Comparison of ENCODE assay signal across 20 cellular contexts in genomic region chr6:138434915-138435314, GRCh38. TPM values are rescaled to one million over a fixed set of nuclear protein-coding genes. Genes with fewer than 3 reads are reported as not detected.
"Had no signal": no experiment of that assay in that cellular context is flagged by ENCODE, and none has a peak within 500 bp of the region (broad histone marks: within the 10 kb centered on the region; RNA-seq: fewer than 3 reads in every experiment).

No MANE protein-coding gene starts in this region.

- DNase-seq: activated CD4-positive, alpha-beta T cell treated with anti-CD3 and anti-CD28 coated beads, Interleukin-2, amount 50 U/mL, for 1 hour; activated naive CD4-positive, alpha-beta T cell treated with anti-CD3 and anti-CD28 coated beads, Interleukin-2, amount 10 ng/mL, durations not matched to agents 7 days and 5 days; activated T-cell treated with anti-CD3 and anti-CD28 coated beads for 4 hours; adrenal gland; central memory CD4-positive, alpha-beta T cell; effector CD4-positive, alpha-beta T cell; foreskin melanocyte; heart left ventricle; naive thymus-derived CD8-positive, alpha-beta T cell; nucleus accumbens; right cardiac atrium; trophoblast cell had no signal

- H3K27ac Mint-ChIP-seq: activated naive CD4-positive, alpha-beta T cell treated with anti-CD3 and anti-CD28 coated beads, Interleukin-2, amount 10 ng/mL, durations not matched to agents 7 days and 5 days; activated T-helper 17 cell treated with anti-CD3 and anti-CD28 coated beads, Interleukin-2, amount 50 U/mL, for 72 hours; stimulated activated effector memory CD8-positive, alpha-beta T cell treated with anti-CD3 and anti-CD28 coated beads, Interleukin-12 subunit alpha, Interleukin-12 subunit beta, amount 100 ng/mL, for 72 hours had no signal

- H3K4me3 Mint-ChIP-seq: activated naive CD4-positive, alpha-beta T cell treated with anti-CD3 and anti-CD28 coated beads, Interleukin-2, amount 10 ng/mL, durations not matched to agents 7 days and 5 days; activated T-helper 17 cell treated with anti-CD3 and anti-CD28 coated beads, Interleukin-2, amount 50 U/mL, for 72 hours; naive thymus-derived CD8-positive, alpha-beta T cell; stimulated activated effector memory CD8-positive, alpha-beta T cell treated with anti-CD3 and anti-CD28 coated beads, Interleukin-12 subunit alpha, Interleukin-12 subunit beta, amount 100 ng/mL, for 72 hours had no signal

- H3K4me1 Mint-ChIP-seq: activated naive CD4-positive, alpha-beta T cell treated with anti-CD3 and anti-CD28 coated beads, Interleukin-2, amount 10 ng/mL, durations not matched to agents 7 days and 5 days; activated T-helper 17 cell treated with anti-CD3 and anti-CD28 coated beads, Interleukin-2, amount 50 U/mL, for 72 hours; stimulated activated effector memory CD8-positive, alpha-beta T cell treated with anti-CD3 and anti-CD28 coated beads, Interleukin-12 subunit alpha, Interleukin-12 subunit beta, amount 100 ng/mL, for 72 hours had no signal

- H3K36me3 ChIP-seq: adrenal gland had no signal

- ATAC-seq: activated T-helper 17 cell treated with anti-CD3 and anti-CD28 coated beads, Interleukin-2, amount 50 U/mL, for 72 hours; heart left ventricle; left lobe of liver; naive thymus-derived CD8-positive, alpha-beta T cell; right cardiac atrium; stimulated activated effector memory CD8-positive, alpha-beta T cell treated with anti-CD3 and anti-CD28 coated beads, Interleukin-12 subunit alpha, Interleukin-12 subunit beta, amount 100 ng/mL, for 72 hours had no signal

- H3K9me3 ChIP-seq: adrenal gland, heart left ventricle had no signal

- H3K9me3 Mint-ChIP-seq: activated naive CD4-positive, alpha-beta T cell treated with anti-CD3 and anti-CD28 coated beads, Interleukin-2, amount 10 ng/mL, durations not matched to agents 7 days and 5 days; activated T-helper 17 cell treated with anti-CD3 and anti-CD28 coated beads, Interleukin-2, amount 50 U/mL, for 72 hours; naive thymus-derived CD8-positive, alpha-beta T cell; stimulated activated effector memory CD8-positive, alpha-beta T cell treated with anti-CD3 and anti-CD28 coated beads, Interleukin-12 subunit alpha, Interleukin-12 subunit beta, amount 100 ng/mL, for 72 hours had no signal

- H3K27me3 Mint-ChIP-seq: progenitor cell of endocrine pancreas had no signal

- H3K4me3 ChIP-seq: adrenal gland, coronary artery, heart left ventricle, smooth muscle cell had no signal

- H3K36me3 Mint-ChIP-seq: activated naive CD4-positive, alpha-beta T cell treated with anti-CD3 and anti-CD28 coated beads, Interleukin-2, amount 10 ng/mL, durations not matched to agents 7 days and 5 days; naive thymus-derived CD8-positive, alpha-beta T cell; stimulated activated effector memory CD8-positive, alpha-beta T cell treated with anti-CD3 and anti-CD28 coated beads, Interleukin-12 subunit alpha, Interleukin-12 subunit beta, amount 100 ng/mL, for 72 hours had no signal

- H3K27ac ChIP-seq: adrenal gland, coronary artery had no signal

- H3K27me3 ChIP-seq: adrenal gland, heart left ventricle had no signal

RNA-seq across cellular contexts. Expression of gene SMIM28, which starts 57.2 kb away (rescaled TPM):
- total RNA-seq: activated CD8-positive, alpha-beta memory T cell treated with anti-CD3 and anti-CD28 coated beads for 36 hours; activated T-helper 17 cell treated with anti-CD3 and anti-CD28 coated beads, Interleukin-2, amount 50 U/mL, for 72 hours; adrenal gland; heart left ventricle; left lobe of liver; naive thymus-derived CD8-positive, alpha-beta T cell; progenitor cell of endocrine pancreas; right cardiac atrium; smooth muscle cell; subcutaneous adipose tissue had no signal
